8 cellular contexts compared by ENCODE assay signal in genomic region chr22:31481129-31481528, GRCh38.
"Had no signal": no experiment of that assay in that cellular context is flagged by ENCODE, and none has a peak within 500 bp of the region (broad histone marks: within the 10 kb centered on the region; RNA-seq: fewer than 3 reads in every experiment).

No MANE protein-coding gene starts in this region.

- DNase-seq: GM23248, GOT3, H7, IMR-90, KBM-7 had no signal

- H3K4me1 ChIP-seq: HAP-1 had no signal

- FAIRE-seq: HTR-8/SVneo had no signal

- ATAC-seq: HCT116 had no signal

- H3K9ac ChIP-seq: GM23248 had no signal

- H3K4me3 ChIP-seq: GM23248, HAP-1 had no signal

- H2AFZ ChIP-seq: GM23248 had no signal

- H3K27ac ChIP-seq: GM23248 had no signal

- H3K9me3 ChIP-seq: HAP-1 had no signal
